In the genomic region with DNA sequence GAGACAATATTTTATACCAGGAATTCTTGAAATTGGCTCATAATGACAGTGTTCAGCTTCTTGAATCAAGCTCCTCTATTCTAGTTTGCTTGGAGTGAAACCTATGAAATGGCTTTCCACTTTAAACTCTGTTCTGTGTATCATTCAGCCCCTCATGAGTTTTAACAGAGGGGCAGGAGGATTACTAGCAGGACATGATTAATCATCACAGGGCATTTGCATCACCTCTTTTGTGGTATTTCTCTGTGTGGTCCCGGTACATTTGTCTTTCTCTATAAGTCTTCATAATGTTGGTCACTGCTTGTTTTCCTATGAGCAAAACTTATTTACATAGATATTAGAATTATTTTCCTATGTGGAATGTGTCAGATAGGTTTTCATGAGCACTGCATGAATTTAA, we compare ENCODE assay signal across 1 cellular context.
TF ChIP-seq lines count a peak whose summit lies in the region.

No MANE protein-coding gene starts in this region.

TF ChIP-seq in endothelial cell of umbilical vein, 7 proteins besides CTCF, POLR2A, EP300 and RAD21:
- TF ChIP-seq, protein P1, sequence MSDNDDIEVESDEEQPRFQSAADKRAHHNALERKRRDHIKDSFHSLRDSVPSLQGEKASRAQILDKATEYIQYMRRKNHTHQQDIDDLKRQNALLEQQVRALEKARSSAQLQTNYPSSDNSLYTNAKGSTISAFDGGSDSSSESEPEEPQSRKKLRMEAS (IDR thresholded peaks at IDR 0.05; ENCODE audit: insufficient read depth, insufficient read length), result no peak
- TF ChIP-seq EZH2 (IDR thresholded peaks at IDR 0.05; ENCODE audit: borderline replicate concordance, low read depth, low read length, severe bottlenecking), result no peak
- no peak for TF ChIP-seq POLR2AphosphoS5 (IDR thresholded peaks at IDR 0.05; ENCODE audit: insufficient read depth, low read depth, low read length)
- no peak for TF ChIP-seq JUN (IDR thresholded peaks at IDR 0.05; ENCODE audit: borderline replicate concordance, insufficient read depth, insufficient read length, low read depth)
- TF ChIP-seq FOS (IDR thresholded peaks at IDR 0.05; ENCODE audit: borderline replicate concordance, insufficient read depth, low read length), result no peak
